16 cellular contexts compared by ENCODE assay signal in the genomic region with DNA sequence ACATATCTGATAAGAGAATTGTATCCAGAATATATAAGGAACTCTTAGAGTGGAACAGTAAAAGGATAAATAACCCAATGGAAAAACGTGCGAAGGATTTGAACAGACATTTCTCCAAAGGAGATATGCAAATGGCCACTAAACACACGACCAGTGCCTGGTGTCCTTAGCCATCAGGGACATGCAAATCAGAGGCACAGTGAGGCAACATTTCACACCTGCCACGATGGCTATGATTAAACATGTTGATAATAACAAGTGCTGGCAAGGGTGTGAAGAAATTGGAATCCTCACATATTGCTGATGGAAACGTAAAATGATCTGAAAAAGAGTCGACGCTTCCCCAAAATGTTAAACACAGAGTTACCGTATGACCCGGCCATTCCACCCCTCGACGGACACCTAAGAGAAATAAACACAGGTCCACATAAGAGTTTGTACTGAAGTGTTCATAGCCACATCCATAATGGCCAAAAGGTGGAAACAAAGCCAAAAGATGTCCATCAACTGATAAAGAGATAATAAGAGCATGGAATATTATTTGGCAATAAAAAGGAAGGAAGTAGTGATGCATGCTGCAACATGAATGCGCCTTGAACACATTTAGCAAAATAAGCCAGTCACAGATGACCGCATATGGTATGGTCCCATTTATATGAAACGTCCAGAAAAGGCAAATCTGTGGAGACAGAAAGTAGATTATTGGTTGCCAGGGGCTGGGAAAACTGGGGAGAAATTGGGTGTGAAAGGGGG. TPM values are rescaled to one million over a fixed set of nuclear protein-coding genes. Genes with fewer than 3 reads are reported as not detected.
DNase-seq lines count a peak whose midpoint lies in the region; ATAC-seq and TF ChIP-seq lines count a peak whose summit lies in the region.
"Had no signal": no experiment of that assay in that cellular context is flagged by ENCODE, and none has a peak within 500 bp of the region (broad histone marks: within the 10 kb centered on the region; RNA-seq: fewer than 3 reads in every experiment).

No MANE protein-coding gene starts in this region.

- H3K4me3 ChIP-seq in coronary artery (no peak overlapping the region), heart right ventricle (no peak overlapping the region)
- H3K4me3 ChIP-seq: GM23338 had no signal

- intact Hi-C loops in heart right ventricle (cut with DNase I): loop anchor here in 3 of 10 donors (10.0 kb wide), 2 partner anchors 75 to 145 kb away; no protein-coding TSS in a partner anchor

- H3K27me3 ChIP-seq in heart right ventricle: peaks cover 0 to 28% (median 20%) of the 10 kb centered on the region in 7 donors
- H3K27me3 ChIP-seq: BE2C had no signal

- CTCF ChIA-PET in HEK293T (lab: Yijun Ruan, JAX): no interaction called here

- POLR2A ChIA-PET in HEK293T (lab: Yijun Ruan, JAX): no interaction called here

- TF ChIP-seq CTCF in coronary artery (IDR thresholded peaks at IDR 0.05) (no peak), heart right ventricle (IDR thresholded peaks at IDR 0.05) (no peak)

- H3K27ac ChIP-seq in coronary artery (no peak overlapping the region), heart right ventricle (no peak overlapping the region)

- 68 to 71% methylated on average over 14 of the region's 14 CpGs for WGBS in heart right ventricle, 2 donors

- H3K9me3 ChIP-seq in heart right ventricle: no peaks in the 10 kb centered on the region

- DNase-seq in HEK293T (ENCODE audit: extremely low spot score): no peak
- peak; percentile 46 to 60 for DNase-seq in NCI-H526 (lab: John Stamatoyannopoulos, UW)
- DNase-seq in coronary artery (ENCODE audit: low spot score): peak; percentile 33
- no peak for DNase-seq in heart right ventricle
- no peak for DNase-seq in NCI-H524 treated with DMSO at 0.1 percent for 48 hours (lab: John Stamatoyannopoulos, UW)
- no peak for DNase-seq in activated T-cell treated with anti-CD3 and anti-CD28 coated beads, Interleukin-2, amount 50 U/mL, for 1 hour
- no peak for DNase-seq in COLO829 (ENCODE audit: low spot score)
- DNase-seq: ACHN; BE2C; C1 segment of cervical spinal cord; CD4-positive, alpha-beta T cell; DMS153; DMS79; GDM1; HCEC 1CT had no signal

- no peaks in the 10 kb centered on the region for H3K4me1 ChIP-seq in heart right ventricle

- ATAC-seq in heart right ventricle: no peak
- ATAC-seq: GM23338 had no signal

- no peaks in the 10 kb centered on the region for H3K36me3 ChIP-seq in heart right ventricle
- H3K36me3 ChIP-seq: BE2C had no signal

TF ChIP-seq in HEK293T, 16 proteins besides CTCF, POLR2A, EP300 and RAD21:
- TF ChIP-seq SP1 (IDR thresholded peaks at IDR 0.05): no peak
- TF ChIP-seq SUZ12 (IDR thresholded peaks at IDR 0.05): no peak
- TF ChIP-seq L3MBTL2 (conservative IDR thresholded peaks at IDR 0.05): 0 out of 2 replicates have a peak, but pooled peaks have one; percentile 18
- TF ChIP-seq CTBP1 (IDR thresholded peaks at IDR 0.05; ENCODE audit: borderline replicate concordance): no peak
- no peak for TF ChIP-seq TARDBP (IDR thresholded peaks at IDR 0.05)
- TF ChIP-seq FOXK2 (IDR thresholded peaks at IDR 0.05): no peak
- TF ChIP-seq LEF1 (IDR thresholded peaks at IDR 0.05; ENCODE audit: borderline replicate concordance): no peak

RNA-seq across cellular contexts. Expression of gene TMEM121, which starts 6.3 kb away (rescaled TPM):
- total RNA-seq in heart right ventricle: 1 to 10 TPM in 8 of 10 donors, under 1 TPM in 2; 0.93 to 2.3 (median 1.7) TPM
- polyA plus RNA-seq in heart right ventricle: 1 to 10 TPM; 1.3 to 2.6 TPM

RNA-seq across cellular contexts. Expression of gene TEDC1, which starts 29.1 kb away (rescaled TPM):
- total RNA-seq in heart right ventricle: 1 to 10 TPM; 2.3 to 5.2 (median 4.2) TPM
- polyA plus RNA-seq in heart right ventricle: 10 to 100 TPM in 1 of 2 donors, 1 to 10 TPM in 1; 8.4 to 10.0 TPM

RNA-seq across cellular contexts. Expression of gene CRIP1, which starts 33.4 kb away (rescaled TPM):
- total RNA-seq in heart right ventricle: 100 to 1,000 TPM in 1 of 10 donors, 10 to 100 TPM in 9; 34.0 to 131 (median 51.0) TPM
- 100 to 1,000 TPM; 149 to 170 TPM for polyA plus RNA-seq in heart right ventricle

RNA-seq across cellular contexts. Expression of gene CRIP2, which starts 45.5 kb away (rescaled TPM):
- 1,000 to 10,000 TPM in 3 of 10 donors, 100 to 1,000 TPM in 7; 731 to 1,223 (median 884) TPM for total RNA-seq in heart right ventricle
- 1,000 to 10,000 TPM; 1,120 to 1,194 TPM for polyA plus RNA-seq in heart right ventricle

Comparison
In these comparisons a context has a peak if more than half of its experiments do, and no peak if none do; other contexts are left out.
1. DNase-seq: peak in NCI-H526 (2 of 2) and coronary artery (single experiment); none in HEK293T (single experiment), heart right ventricle (0 of 2), NCI-H524 treated with DMSO at 0.1 percent for 48 hours (single experiment), activated T-cell treated with anti-CD3 and anti-CD28 coated beads, Interleukin-2, amount 50 U/mL, for 1 hour (single experiment) and COLO829 (single experiment).